In genomic region chr6:39891976-39892375, GRCh38 we compare ENCODE assay signal across 9 cellular contexts.
"Had no signal": no experiment of that assay in that cellular context is flagged by ENCODE, and none has a peak within 500 bp of the region (broad histone marks: within the 10 kb centered on the region; RNA-seq: fewer than 3 reads in every experiment).

No MANE protein-coding gene starts in this region.

- H3K4me3 ChIP-seq: heart right ventricle, left ventricle myocardium inferior, tibial nerve had no signal

- H3K27ac ChIP-seq: foreskin keratinocyte, heart right ventricle, left ventricle myocardium inferior had no signal

- H3K27me3 ChIP-seq: heart right ventricle, tibial nerve had no signal

- DNase-seq: activated CD4-positive, alpha-beta T cell treated with anti-CD3 and anti-CD28 coated beads for 1 hour; activated CD8-positive, alpha-beta memory T cell treated with anti-CD3 and anti-CD28 coated beads, Interleukin-2, amount 10 ng/mL, durations not matched to agents 7 days and 5 days; activated gamma-delta T cell treated with Interleukin-2 at 50 U/mL for 16 hours; activated T-cell treated with anti-CD3 and anti-CD28 coated beads, Interleukin-2, amount 50 U/mL, for 4 hours; central memory CD4-positive, alpha-beta T cell had no signal

- H3K4me1 ChIP-seq: foreskin keratinocyte had no signal

- H3K9me3 ChIP-seq: heart right ventricle, left ventricle myocardium inferior, tibial nerve had no signal

- ATAC-seq: activated CD8-positive, alpha-beta memory T cell treated with anti-CD3 and anti-CD28 coated beads, Interleukin-2, amount 10 ng/mL, durations not matched to agents 7 days and 5 days; activated T-cell treated with anti-CD3 and anti-CD28 coated beads, Interleukin-2, amount 50 U/mL, for 4 hours had no signal
